In genomic region chr4:56466910-56467283, GRCh38 we compare ENCODE assay signal across 8 cellular contexts. TPM values are rescaled to one million over a fixed set of nuclear protein-coding genes. Genes with fewer than 3 reads are reported as not detected.
DNase-seq lines count a peak whose midpoint lies in the region; ATAC-seq, FAIRE-seq and TF ChIP-seq lines count a peak whose summit lies in the region.

No MANE protein-coding gene starts in this region.

- H3K27me3 ChIP-seq in stomach smooth muscle (ENCODE audit: control insufficient read depth in 1 of 2, insufficient read depth in 2 of 2, low read length in 2 of 2), result no peaks in the 10 kb centered on the region

- intact Hi-C loops in activated T-helper 2 cell treated with anti-CD3 and anti-CD28 coated beads, Interferon-gamma antibody, Interleukin-2, Interleukin-4, amounts not matched to agents 10 μg/mL and 5 μg/mL and 100 μg/mL, durations not matched to agents 14 hours and 24 hours and 36 hours (cut with micrococcal nuclease), result loop anchor here (1.0 to 10.0 kb wide), 4 partner anchors 32 to 510 kb away; partner anchors contain the start of genes NOA1, PPAT and SPINK2

- H3K27ac ChIP-seq in stomach smooth muscle (ENCODE audit: low read length), result peak overlapping the region; percentile 80

- H3K4me1 Mint-ChIP-seq in activated T-cell treated with anti-CD3 and anti-CD28 coated beads, Interleukin-2, amount 50 U/mL, for 4 hours (ENCODE audit: low read depth), result peaks cover 51% of the 10 kb centered on the region
- peaks cover 38% of the 10 kb centered on the region for H3K4me1 Mint-ChIP-seq in activated T-helper 2 cell treated with anti-CD3 and anti-CD28 coated beads, Interferon-gamma antibody, Interleukin-2, Interleukin-4, amounts not matched to agents 10 μg/mL and 5 μg/mL and 100 μg/mL, durations not matched to agents 14 hours and 24 hours and 36 hours (ENCODE audit: low read depth)

- TF ChIP-seq POLR2A in GM12891 (IDR thresholded peaks at IDR 0.05; ENCODE audit: low read depth, low read length) (no peak), GM18505 (IDR thresholded peaks at IDR 0.05; ENCODE audit: borderline replicate concordance, extremely low read depth, insufficient read depth, insufficient read length) (no peak)

- peaks cover 8 to 15% of the 10 kb centered on the region in 2 donors for H3K36me3 ChIP-seq in stomach smooth muscle (ENCODE audit: control insufficient read depth in 2 of 2, insufficient read depth in 2 of 2, low read length in 2 of 2)

- H3K9me3 Mint-ChIP-seq in activated T-cell treated with anti-CD3 and anti-CD28 coated beads, Interleukin-2, amount 50 U/mL, for 4 hours, result no peaks in the 10 kb centered on the region
- no peaks in the 10 kb centered on the region for H3K9me3 Mint-ChIP-seq in activated T-helper 2 cell treated with anti-CD3 and anti-CD28 coated beads, Interferon-gamma antibody, Interleukin-2, Interleukin-4, amounts not matched to agents 10 μg/mL and 5 μg/mL and 100 μg/mL, durations not matched to agents 14 hours and 24 hours and 36 hours

- H3K9ac ChIP-seq in stomach smooth muscle (ENCODE audit: low read length in 2 of 2), result peak overlapping the region; percentile 96 to 97

- no peaks in the 10 kb centered on the region for H3K27me3 Mint-ChIP-seq in activated T-cell treated with anti-CD3 and anti-CD28 coated beads, Interleukin-2, amount 50 U/mL, for 4 hours (ENCODE audit: low read depth)
- no peaks in the 10 kb centered on the region for H3K27me3 Mint-ChIP-seq in activated T-helper 2 cell treated with anti-CD3 and anti-CD28 coated beads, Interferon-gamma antibody, Interleukin-2, Interleukin-4, amounts not matched to agents 10 μg/mL and 5 μg/mL and 100 μg/mL, durations not matched to agents 14 hours and 24 hours and 36 hours (ENCODE audit: low read depth)

- H3K4me3 Mint-ChIP-seq in activated T-cell treated with anti-CD3 and anti-CD28 coated beads, Interleukin-2, amount 50 U/mL, for 4 hours, result peak overlapping the region; percentile 96
- H3K4me3 Mint-ChIP-seq in activated T-helper 2 cell treated with anti-CD3 and anti-CD28 coated beads, Interferon-gamma antibody, Interleukin-2, Interleukin-4, amounts not matched to agents 10 μg/mL and 5 μg/mL and 100 μg/mL, durations not matched to agents 14 hours and 24 hours and 36 hours (ENCODE audit: low read depth), result peak overlapping the region; percentile 100

- H3K4me3 ChIP-seq in iPS-18c (ENCODE audit: insufficient read depth, low read depth, low read length) (peak overlapping the region; percentile 93), stomach smooth muscle (ENCODE audit: low read length in 2 of 2) (peak overlapping the region; percentile 98 to 100)

- no peak for DNase-seq in activated T-cell treated with anti-CD3 and anti-CD28 coated beads, Interleukin-2, amount 50 U/mL, for 4 hours
- DNase-seq in activated T-cell treated with anti-CD3 and anti-CD28 coated beads for 4 hours, result no peak
- DNase-seq in activated T-helper 2 cell treated with anti-CD3 and anti-CD28 coated beads, Interferon-gamma antibody, Interleukin-2, Interleukin-4, amounts not matched to agents 10 μg/mL and 5 μg/mL and 100 μg/mL, durations not matched to agents 14 hours and 24 hours and 36 hours (ENCODE audit: low spot score), result no peak
- DNase-seq in NCI-H345 treated with DMSO at 0.1 percent for 48 hours (lab: John Stamatoyannopoulos, UW; ENCODE audit: unreplicated experiment), result no peak
- no peak for DNase-seq in GM12891 (ENCODE audit: insufficient read length, low spot score)

- H3K27ac Mint-ChIP-seq in activated T-helper 2 cell treated with anti-CD3 and anti-CD28 coated beads, Interferon-gamma antibody, Interleukin-2, Interleukin-4, amounts not matched to agents 10 μg/mL and 5 μg/mL and 100 μg/mL, durations not matched to agents 14 hours and 24 hours and 36 hours, result peak overlapping the region; percentile 100

- peaks cover 17% of the 10 kb centered on the region for H3K4me1 ChIP-seq in stomach smooth muscle (ENCODE audit: control insufficient read depth, insufficient read depth, low read length)

- H3K36me3 Mint-ChIP-seq in activated T-cell treated with anti-CD3 and anti-CD28 coated beads, Interleukin-2, amount 50 U/mL, for 4 hours (ENCODE audit: insufficient read depth), result peaks cover 19% of the 10 kb centered on the region
- H3K36me3 Mint-ChIP-seq in activated T-helper 2 cell treated with anti-CD3 and anti-CD28 coated beads, Interferon-gamma antibody, Interleukin-2, Interleukin-4, amounts not matched to agents 10 μg/mL and 5 μg/mL and 100 μg/mL, durations not matched to agents 14 hours and 24 hours and 36 hours (ENCODE audit: low read depth), result peaks cover 63% of the 10 kb centered on the region

- no peak for FAIRE-seq in GM12891 (lab: Jason Lieb, UNC)

- ATAC-seq in activated T-cell treated with anti-CD3 and anti-CD28 coated beads, Interleukin-2, amount 50 U/mL, for 4 hours, result no peak
- ATAC-seq in GM18505 (IDR thresholded peaks at IDR 0.05; ENCODE audit: unreplicated experiment), result no peak

- H3K9me3 ChIP-seq in iPS-18c (ENCODE audit: control insufficient read depth, insufficient read depth, low read length), result no peaks in the 10 kb centered on the region
- no peaks in the 10 kb centered on the region for H3K9me3 ChIP-seq in stomach smooth muscle (ENCODE audit: control insufficient read depth in 2 of 2, low read length in 2 of 2)

TF ChIP-seq in GM12891, 5 proteins besides CTCF, POLR2A, EP300 and RAD21:
- no peak for TF ChIP-seq POU2F2 (IDR thresholded peaks at IDR 0.05; ENCODE audit: low read depth, low read length)
- TF ChIP-seq TAF1 (IDR thresholded peaks at IDR 0.05; ENCODE audit: low read depth, low read length), result no peak
- TF ChIP-seq POLR2AphosphoS5 (IDR thresholded peaks at IDR 0.05; ENCODE audit: low read depth, low read length), result no peak
- no peak for TF ChIP-seq PAX5 (IDR thresholded peaks at IDR 0.05; ENCODE audit: insufficient read depth, low read length, severe bottlenecking)
- no peak for TF ChIP-seq SPI1 (IDR thresholded peaks at IDR 0.05; ENCODE audit: low read depth, low read length)

RNA-seq across cellular contexts. Expression of gene SRP72, which starts 0.5 kb away (rescaled TPM):
- 100 to 1,000 TPM; 206 to 227 (median 213) TPM for total RNA-seq in activated T-cell treated with anti-CD3 and anti-CD28 coated beads, Interleukin-2, amount 50 U/mL, for 4 hours
- total RNA-seq in activated T-helper 2 cell treated with anti-CD3 and anti-CD28 coated beads, Interferon-gamma antibody, Interleukin-2, Interleukin-4, amounts not matched to agents 10 μg/mL and 5 μg/mL and 100 μg/mL, durations not matched to agents 14 hours and 24 hours and 36 hours, result 187 and 191 TPM in 2 replicates
- 61.0 TPM for polyA plus RNA-seq in GM12891 (2012; ENCODE audit: low read depth, missing spikeins)

RNA-seq across cellular contexts. Expression of gene PAICS, which starts 30.8 kb away (rescaled TPM):
- 100 to 1,000 TPM; 309 to 370 (median 332) TPM for total RNA-seq in activated T-cell treated with anti-CD3 and anti-CD28 coated beads, Interleukin-2, amount 50 U/mL, for 4 hours
- total RNA-seq in activated T-helper 2 cell treated with anti-CD3 and anti-CD28 coated beads, Interferon-gamma antibody, Interleukin-2, Interleukin-4, amounts not matched to agents 10 μg/mL and 5 μg/mL and 100 μg/mL, durations not matched to agents 14 hours and 24 hours and 36 hours, result 320 and 328 TPM in 2 replicates
- polyA plus RNA-seq in GM12891 (2012; ENCODE audit: low read depth, missing spikeins), result 151 TPM

RNA-seq across cellular contexts. Expression of gene PPAT, which starts 31.5 kb away (rescaled TPM):
- total RNA-seq in activated T-cell treated with anti-CD3 and anti-CD28 coated beads, Interleukin-2, amount 50 U/mL, for 4 hours, result 10 to 100 TPM; 68.9 to 79.0 (median 76.7) TPM
- 43.4 and 46.2 TPM in 2 replicates for total RNA-seq in activated T-helper 2 cell treated with anti-CD3 and anti-CD28 coated beads, Interferon-gamma antibody, Interleukin-2, Interleukin-4, amounts not matched to agents 10 μg/mL and 5 μg/mL and 100 μg/mL, durations not matched to agents 14 hours and 24 hours and 36 hours
- 16.6 TPM for polyA plus RNA-seq in GM12891 (2012; ENCODE audit: low read depth, missing spikeins)

RNA-seq across cellular contexts. Expression of gene ARL9, which starts 38.7 kb away (rescaled TPM):
- total RNA-seq in activated T-cell treated with anti-CD3 and anti-CD28 coated beads, Interleukin-2, amount 50 U/mL, for 4 hours, result under 1 TPM; 0.18 to 0.46 (median 0.42) TPM
- total RNA-seq in activated T-helper 2 cell treated with anti-CD3 and anti-CD28 coated beads, Interferon-gamma antibody, Interleukin-2, Interleukin-4, amounts not matched to agents 10 μg/mL and 5 μg/mL and 100 μg/mL, durations not matched to agents 14 hours and 24 hours and 36 hours, result not detected in 2 replicates
- not detected for polyA plus RNA-seq in GM12891 (2012; ENCODE audit: low read depth, missing spikeins)
